1 cellular context compared by ENCODE assay signal in the genomic region with DNA sequence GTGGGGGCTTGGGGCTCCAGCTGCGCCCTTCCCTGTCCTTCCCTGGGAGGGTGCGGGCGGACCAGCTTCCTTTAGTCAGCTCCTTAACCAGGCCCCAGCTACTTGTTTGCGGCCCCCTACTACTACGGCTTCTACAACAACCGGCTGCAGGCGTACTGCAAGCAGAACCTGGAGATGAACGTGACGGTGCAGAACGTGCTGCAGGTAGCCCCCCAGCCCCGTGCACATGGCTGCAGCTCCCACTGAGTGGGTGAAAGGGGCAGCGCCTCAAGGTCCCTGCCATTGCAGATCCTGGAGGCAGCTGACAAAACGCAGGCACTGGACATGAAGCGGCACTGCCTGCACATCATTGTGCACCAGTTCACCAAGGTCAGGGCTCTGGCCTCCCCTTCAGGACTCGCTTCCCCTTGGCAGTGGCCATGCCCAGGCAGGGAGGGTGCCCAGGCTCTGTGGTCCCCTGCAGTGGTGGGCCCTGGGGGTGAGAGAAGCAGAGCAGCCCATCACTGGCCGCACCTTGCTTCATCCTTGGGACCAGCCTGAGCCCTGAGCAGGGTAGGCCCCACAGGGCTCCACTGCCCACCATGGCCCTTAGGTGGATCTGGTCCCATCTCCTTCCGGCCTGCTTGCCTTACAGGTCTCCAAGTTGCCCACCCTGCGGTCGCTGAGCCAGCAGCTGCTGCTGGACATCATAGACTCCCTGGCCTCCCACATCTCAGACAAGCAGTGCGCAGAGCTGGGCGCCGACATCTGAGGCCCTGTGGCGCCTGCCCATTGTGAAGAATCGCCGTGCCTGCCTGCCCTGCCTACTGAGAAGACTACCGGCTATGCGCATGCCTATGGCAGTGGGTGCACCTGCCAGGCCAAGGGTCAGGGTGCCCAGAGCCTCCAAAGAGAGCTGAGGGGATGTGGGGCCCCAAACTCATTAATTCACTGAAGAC.
TF ChIP-seq lines count a peak whose summit lies in the region.

No MANE protein-coding gene starts in this region.

TF ChIP-seq in K562, 482 proteins besides CTCF, POLR2A, EP300 and RAD21 (continued from another document and continues in another):
- TF ChIP-seq, protein P1, sequence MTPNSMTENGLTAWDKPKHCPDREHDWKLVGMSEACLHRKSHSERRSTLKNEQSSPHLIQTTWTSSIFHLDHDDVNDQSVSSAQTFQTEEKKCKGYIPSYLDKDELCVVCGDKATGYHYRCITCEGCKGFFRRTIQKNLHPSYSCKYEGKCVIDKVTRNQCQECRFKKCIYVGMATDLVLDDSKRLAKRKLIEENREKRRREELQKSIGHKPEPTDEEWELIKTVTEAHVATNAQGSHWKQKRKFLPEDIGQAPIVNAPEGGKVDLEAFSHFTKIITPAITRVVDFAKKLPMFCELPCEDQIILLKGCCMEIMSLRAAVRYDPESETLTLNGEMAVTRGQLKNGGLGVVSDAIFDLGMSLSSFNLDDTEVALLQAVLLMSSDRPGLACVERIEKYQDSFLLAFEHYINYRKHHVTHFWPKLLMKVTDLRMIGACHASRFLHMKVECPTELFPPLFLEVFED (CRISPR knock-in tag; conservative IDR thresholded peaks at IDR 0.05) = 0 out of 2 replicates have a peak, but pooled peaks have one; percentile 23
- TF ChIP-seq, protein P2, sequence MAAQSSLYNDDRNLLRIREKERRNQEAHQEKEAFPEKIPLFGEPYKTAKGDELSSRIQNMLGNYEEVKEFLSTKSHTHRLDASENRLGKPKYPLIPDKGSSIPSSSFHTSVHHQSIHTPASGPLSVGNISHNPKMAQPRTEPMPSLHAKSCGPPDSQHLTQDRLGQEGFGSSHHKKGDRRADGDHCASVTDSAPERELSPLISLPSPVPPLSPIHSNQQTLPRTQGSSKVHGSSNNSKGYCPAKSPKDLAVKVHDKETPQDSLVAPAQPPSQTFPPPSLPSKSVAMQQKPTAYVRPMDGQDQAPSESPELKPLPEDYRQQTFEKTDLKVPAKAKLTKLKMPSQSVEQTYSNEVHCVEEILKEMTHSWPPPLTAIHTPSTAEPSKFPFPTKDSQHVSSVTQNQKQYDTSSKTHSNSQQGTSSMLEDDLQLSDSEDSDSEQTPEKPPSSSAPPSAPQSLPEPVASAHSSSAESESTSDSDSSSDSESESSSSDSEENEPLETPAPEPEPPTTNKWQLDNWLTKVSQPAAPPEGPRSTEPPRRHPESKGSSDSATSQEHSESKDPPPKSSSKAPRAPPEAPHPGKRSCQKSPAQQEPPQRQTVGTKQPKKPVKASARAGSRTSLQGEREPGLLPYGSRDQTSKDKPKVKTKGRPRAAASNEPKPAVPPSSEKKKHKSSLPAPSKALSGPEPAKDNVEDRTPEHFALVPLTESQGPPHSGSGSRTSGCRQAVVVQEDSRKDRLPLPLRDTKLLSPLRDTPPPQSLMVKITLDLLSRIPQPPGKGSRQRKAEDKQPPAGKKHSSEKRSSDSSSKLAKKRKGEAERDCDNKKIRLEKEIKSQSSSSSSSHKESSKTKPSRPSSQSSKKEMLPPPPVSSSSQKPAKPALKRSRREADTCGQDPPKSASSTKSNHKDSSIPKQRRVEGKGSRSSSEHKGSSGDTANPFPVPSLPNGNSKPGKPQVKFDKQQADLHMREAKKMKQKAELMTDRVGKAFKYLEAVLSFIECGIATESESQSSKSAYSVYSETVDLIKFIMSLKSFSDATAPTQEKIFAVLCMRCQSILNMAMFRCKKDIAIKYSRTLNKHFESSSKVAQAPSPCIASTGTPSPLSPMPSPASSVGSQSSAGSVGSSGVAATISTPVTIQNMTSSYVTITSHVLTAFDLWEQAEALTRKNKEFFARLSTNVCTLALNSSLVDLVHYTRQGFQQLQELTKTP (IDR thresholded peaks at IDR 0.05; ENCODE audit: low read depth in 1 of 2, partially characterized antibody in 2 of 2) = no peak
- TF ChIP-seq RFX7 (CRISPR knock-in tag; IDR thresholded peaks at IDR 0.05) = no peak
- no peak for TF ChIP-seq ZNF431 (CRISPR knock-in tag; IDR thresholded peaks at IDR 0.05)
- TF ChIP-seq SMAD2 (IDR thresholded peaks at IDR 0.05; ENCODE audit: low read depth, low read length) = no peak
- TF ChIP-seq GTF2E2 (tag; IDR thresholded peaks at IDR 0.05) = no peak
- TF ChIP-seq JUND (IDR thresholded peaks at IDR 0.05; ENCODE audit: borderline replicate concordance, low read depth, low read length) = no peak
- no peak for TF ChIP-seq JUND (tag; IDR thresholded peaks at IDR 0.05; ENCODE audit: borderline replicate concordance, low read depth, low read length)
- TF ChIP-seq, protein P3, sequence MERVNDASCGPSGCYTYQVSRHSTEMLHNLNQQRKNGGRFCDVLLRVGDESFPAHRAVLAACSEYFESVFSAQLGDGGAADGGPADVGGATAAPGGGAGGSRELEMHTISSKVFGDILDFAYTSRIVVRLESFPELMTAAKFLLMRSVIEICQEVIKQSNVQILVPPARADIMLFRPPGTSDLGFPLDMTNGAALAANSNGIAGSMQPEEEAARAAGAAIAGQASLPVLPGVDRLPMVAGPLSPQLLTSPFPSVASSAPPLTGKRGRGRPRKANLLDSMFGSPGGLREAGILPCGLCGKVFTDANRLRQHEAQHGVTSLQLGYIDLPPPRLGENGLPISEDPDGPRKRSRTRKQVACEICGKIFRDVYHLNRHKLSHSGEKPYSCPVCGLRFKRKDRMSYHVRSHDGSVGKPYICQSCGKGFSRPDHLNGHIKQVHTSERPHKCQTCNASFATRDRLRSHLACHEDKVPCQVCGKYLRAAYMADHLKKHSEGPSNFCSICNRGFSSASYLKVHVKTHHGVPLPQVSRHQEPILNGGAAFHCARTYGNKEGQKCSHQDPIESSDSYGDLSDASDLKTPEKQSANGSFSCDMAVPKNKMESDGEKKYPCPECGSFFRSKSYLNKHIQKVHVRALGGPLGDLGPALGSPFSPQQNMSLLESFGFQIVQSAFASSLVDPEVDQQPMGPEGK (CRISPR knock-in tag; IDR thresholded peaks at IDR 0.05; ENCODE audit: borderline replicate concordance) = no peak
- TF ChIP-seq, protein P4, sequence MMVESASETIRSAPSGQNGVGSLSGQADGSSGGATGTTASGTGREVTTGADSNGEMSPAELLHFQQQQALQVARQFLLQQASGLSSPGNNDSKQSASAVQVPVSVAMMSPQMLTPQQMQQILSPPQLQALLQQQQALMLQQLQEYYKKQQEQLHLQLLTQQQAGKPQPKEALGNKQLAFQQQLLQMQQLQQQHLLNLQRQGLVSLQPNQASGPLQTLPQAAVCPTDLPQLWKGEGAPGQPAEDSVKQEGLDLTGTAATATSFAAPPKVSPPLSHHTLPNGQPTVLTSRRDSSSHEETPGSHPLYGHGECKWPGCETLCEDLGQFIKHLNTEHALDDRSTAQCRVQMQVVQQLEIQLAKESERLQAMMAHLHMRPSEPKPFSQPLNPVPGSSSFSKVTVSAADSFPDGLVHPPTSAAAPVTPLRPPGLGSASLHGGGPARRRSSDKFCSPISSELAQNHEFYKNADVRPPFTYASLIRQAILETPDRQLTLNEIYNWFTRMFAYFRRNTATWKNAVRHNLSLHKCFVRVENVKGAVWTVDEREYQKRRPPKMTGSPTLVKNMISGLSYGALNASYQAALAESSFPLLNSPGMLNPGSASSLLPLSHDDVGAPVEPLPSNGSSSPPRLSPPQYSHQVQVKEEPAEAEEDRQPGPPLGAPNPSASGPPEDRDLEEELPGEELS (CRISPR knock-in tag; IDR thresholded peaks at IDR 0.05; ENCODE audit: borderline replicate concordance) = no peak
- TF ChIP-seq SRSF3 (IDR thresholded peaks at IDR 0.05; ENCODE audit: insufficient read depth, low read length) = no peak
- TF ChIP-seq ZSCAN32 (CRISPR knock-in tag; IDR thresholded peaks at IDR 0.05) = no peak
- no peak for TF ChIP-seq TCFL5 (CRISPR knock-in tag; conservative IDR thresholded peaks at IDR 0.05)
- no peak for TF ChIP-seq EHMT2 (IDR thresholded peaks at IDR 0.05)
- TF ChIP-seq, protein P5, sequence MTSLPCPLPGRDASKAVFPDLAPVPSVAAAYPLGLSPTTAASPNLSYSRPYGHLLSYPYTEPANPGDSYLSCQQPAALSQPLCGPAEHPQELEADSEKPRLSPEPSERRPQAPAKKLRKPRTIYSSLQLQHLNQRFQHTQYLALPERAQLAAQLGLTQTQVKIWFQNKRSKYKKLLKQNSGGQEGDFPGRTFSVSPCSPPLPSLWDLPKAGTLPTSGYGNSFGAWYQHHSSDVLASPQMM (CRISPR knock-in tag; IDR thresholded peaks at IDR 0.05) = no peak
- no peak for TF ChIP-seq CBX8 (IDR thresholded peaks at IDR 0.05; ENCODE audit: borderline replicate concordance, extremely low read depth, low read depth, low read length, poor library complexity, severe bottlenecking)
- TF ChIP-seq SNRNP70 (optimal IDR thresholded peaks at IDR 0.05; ENCODE audit: low read depth, low read length) = no peak
- TF ChIP-seq ZNF586 (CRISPR knock-in tag; conservative IDR thresholded peaks at IDR 0.05) = no peak
- TF ChIP-seq, protein P6, sequence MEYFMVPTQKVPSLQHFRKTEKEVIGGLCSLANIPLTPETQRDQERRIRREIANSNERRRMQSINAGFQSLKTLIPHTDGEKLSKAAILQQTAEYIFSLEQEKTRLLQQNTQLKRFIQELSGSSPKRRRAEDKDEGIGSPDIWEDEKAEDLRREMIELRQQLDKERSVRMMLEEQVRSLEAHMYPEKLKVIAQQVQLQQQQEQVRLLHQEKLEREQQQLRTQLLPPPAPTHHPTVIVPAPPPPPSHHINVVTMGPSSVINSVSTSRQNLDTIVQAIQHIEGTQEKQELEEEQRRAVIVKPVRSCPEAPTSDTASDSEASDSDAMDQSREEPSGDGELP (CRISPR knock-in tag; IDR thresholded peaks at IDR 0.05; ENCODE audit: borderline replicate concordance) = no peak
- no peak for TF ChIP-seq ESRRA (IDR thresholded peaks at IDR 0.05; ENCODE audit: borderline replicate concordance, low read depth)
- no peak for TF ChIP-seq TEAD1 (CRISPR knock-in tag; IDR thresholded peaks at IDR 0.05)
- no peak for TF ChIP-seq HDGF (IDR thresholded peaks at IDR 0.05)
- no peak for TF ChIP-seq STAT5A (IDR thresholded peaks at IDR 0.05; ENCODE audit: borderline replicate concordance, low read length)
- TF ChIP-seq ZBTB8A (IDR thresholded peaks at IDR 0.05; ENCODE audit: partially characterized antibody) = no peak
- no peak for TF ChIP-seq CREM (IDR thresholded peaks at IDR 0.05; ENCODE audit: low read depth)
- TF ChIP-seq, protein P7, sequence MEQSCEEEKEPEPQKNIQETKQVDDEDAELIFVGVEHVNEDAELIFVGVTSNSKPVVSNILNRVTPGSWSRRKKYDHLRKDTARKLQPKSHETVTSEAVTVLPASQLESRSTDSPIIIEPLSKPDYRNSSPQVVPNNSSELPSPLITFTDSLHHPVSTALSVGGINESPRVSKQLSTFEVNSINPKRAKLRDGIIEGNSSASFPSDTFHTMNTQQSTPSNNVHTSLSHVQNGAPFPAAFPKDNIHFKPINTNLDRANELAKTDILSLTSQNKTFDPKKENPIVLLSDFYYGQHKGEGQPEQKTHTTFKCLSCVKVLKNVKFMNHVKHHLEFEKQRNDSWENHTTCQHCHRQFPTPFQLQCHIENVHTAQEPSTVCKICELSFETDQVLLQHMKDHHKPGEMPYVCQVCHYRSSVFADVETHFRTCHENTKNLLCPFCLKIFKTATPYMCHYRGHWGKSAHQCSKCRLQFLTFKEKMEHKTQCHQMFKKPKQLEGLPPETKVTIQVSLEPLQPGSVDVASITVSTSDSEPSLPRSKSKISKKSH (CRISPR knock-in tag; IDR thresholded peaks at IDR 0.05) = no peak
- TF ChIP-seq MTF1 (CRISPR knock-in tag; IDR thresholded peaks at IDR 0.05; ENCODE audit: borderline replicate concordance) = no peak
- TF ChIP-seq, protein P8, sequence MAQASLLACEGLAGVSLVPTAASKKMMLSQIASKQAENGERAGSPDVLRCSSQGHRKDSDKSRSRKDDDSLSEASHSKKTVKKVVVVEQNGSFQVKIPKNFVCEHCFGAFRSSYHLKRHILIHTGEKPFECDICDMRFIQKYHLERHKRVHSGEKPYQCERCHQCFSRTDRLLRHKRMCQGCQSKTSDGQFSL (CRISPR knock-in tag; IDR thresholded peaks at IDR 0.05) = no peak
- TF ChIP-seq, protein P8 (tag; IDR thresholded peaks at IDR 0.05) = no peak
- TF ChIP-seq NUFIP1 (IDR thresholded peaks at IDR 0.05; ENCODE audit: partially characterized antibody) = no peak
- TF ChIP-seq GATAD2A (IDR thresholded peaks at IDR 0.05) = no peak
- TF ChIP-seq SAFB (IDR thresholded peaks at IDR 0.05; ENCODE audit: borderline replicate concordance, low read depth, low read length) = no peak
- TF ChIP-seq TCF7 (IDR thresholded peaks at IDR 0.05; ENCODE audit: borderline replicate concordance) = no peak
- peak; percentile 52; the same call in 1 of the 2 replicates for TF ChIP-seq ELF4 (CRISPR knock-in tag; IDR thresholded peaks at IDR 0.05)
- TF ChIP-seq, protein P9, sequence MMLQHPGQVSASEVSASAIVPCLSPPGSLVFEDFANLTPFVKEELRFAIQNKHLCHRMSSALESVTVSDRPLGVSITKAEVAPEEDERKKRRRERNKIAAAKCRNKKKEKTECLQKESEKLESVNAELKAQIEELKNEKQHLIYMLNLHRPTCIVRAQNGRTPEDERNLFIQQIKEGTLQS (IDR thresholded peaks at IDR 0.05) = no peak
- TF ChIP-seq, protein P9 (CRISPR knock-in tag; conservative IDR thresholded peaks at IDR 0.05) = no peak
- TF ChIP-seq, protein P10, sequence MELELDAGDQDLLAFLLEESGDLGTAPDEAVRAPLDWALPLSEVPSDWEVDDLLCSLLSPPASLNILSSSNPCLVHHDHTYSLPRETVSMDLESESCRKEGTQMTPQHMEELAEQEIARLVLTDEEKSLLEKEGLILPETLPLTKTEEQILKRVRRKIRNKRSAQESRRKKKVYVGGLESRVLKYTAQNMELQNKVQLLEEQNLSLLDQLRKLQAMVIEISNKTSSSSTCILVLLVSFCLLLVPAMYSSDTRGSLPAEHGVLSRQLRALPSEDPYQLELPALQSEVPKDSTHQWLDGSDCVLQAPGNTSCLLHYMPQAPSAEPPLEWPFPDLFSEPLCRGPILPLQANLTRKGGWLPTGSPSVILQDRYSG (tag; conservative IDR thresholded peaks at IDR 0.05; ENCODE audit: low read depth) = no peak
- TF ChIP-seq LCOR (CRISPR knock-in tag; IDR thresholded peaks at IDR 0.05) = no peak
- TF ChIP-seq HNRNPUL1 (IDR thresholded peaks at IDR 0.05; ENCODE audit: low read length) = no peak
- TF ChIP-seq NR3C1 (CRISPR knock-in tag; IDR thresholded peaks at IDR 0.05) = no peak
- TF ChIP-seq ASH1L (IDR thresholded peaks at IDR 0.05; ENCODE audit: borderline replicate concordance, low read depth, partially characterized antibody) = no peak
- no peak for TF ChIP-seq NCOR1 (IDR thresholded peaks at IDR 0.05)
- TF ChIP-seq POLR2H (tag; IDR thresholded peaks at IDR 0.05; ENCODE audit: low read depth) = no peak
- no peak for TF ChIP-seq YBX1 (IDR thresholded peaks at IDR 0.05)
- TF ChIP-seq, protein P11, sequence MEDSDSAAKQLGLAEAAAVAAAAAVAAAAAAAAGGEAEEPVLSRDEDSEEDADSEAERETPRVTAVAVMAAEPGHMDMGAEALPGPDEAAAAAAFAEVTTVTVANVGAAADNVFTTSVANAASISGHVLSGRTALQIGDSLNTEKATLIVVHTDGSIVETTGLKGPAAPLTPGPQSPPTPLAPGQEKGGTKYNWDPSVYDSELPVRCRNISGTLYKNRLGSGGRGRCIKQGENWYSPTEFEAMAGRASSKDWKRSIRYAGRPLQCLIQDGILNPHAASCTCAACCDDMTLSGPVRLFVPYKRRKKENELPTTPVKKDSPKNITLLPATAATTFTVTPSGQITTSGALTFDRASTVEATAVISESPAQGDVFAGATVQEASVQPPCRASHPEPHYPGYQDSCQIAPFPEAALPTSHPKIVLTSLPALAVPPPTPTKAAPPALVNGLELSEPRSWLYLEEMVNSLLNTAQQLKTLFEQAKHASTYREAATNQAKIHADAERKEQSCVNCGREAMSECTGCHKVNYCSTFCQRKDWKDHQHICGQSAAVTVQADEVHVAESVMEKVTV (CRISPR knock-in tag; IDR thresholded peaks at IDR 0.05) = no peak
